ENCODE assay signal across 1 cellular context in genomic region chr4:139295317-139296299, GRCh38.
TF ChIP-seq lines count a peak whose summit lies in the region.

No MANE protein-coding gene starts in this region.

TF ChIP-seq in HepG2, 621 proteins besides CTCF, POLR2A, EP300 and RAD21 (continued from another document and continues in another):
- TF ChIP-seq PHF20 (CRISPR knock-in tag; IDR thresholded peaks at IDR 0.05) (peak; percentile 67), RBAK (CRISPR knock-in tag; IDR thresholded peaks at IDR 0.05) (no peak), RNF2 (conservative IDR thresholded peaks at IDR 0.05; ENCODE audit: low read depth) (no peak), ZNF557 (CRISPR knock-in tag; IDR thresholded peaks at IDR 0.05) (peak; percentile 91; the same call in 1 of the 2 replicates), MEIS2 (CRISPR knock-in tag; IDR thresholded peaks at IDR 0.05) (peak; percentile 35; the same call in 1 of the 2 replicates), CEBPG (CRISPR knock-in tag; IDR thresholded peaks at IDR 0.05) (peak; percentile 44), BORCS8-MEF2B (CRISPR knock-in tag; IDR thresholded peaks at IDR 0.05) (peak; percentile 85; the same call in 1 of the 2 replicates), ZNF772 (CRISPR knock-in tag; IDR thresholded peaks at IDR 0.05) (peak; percentile 39; the same call in 1 of the 2 replicates), GABPA (IDR thresholded peaks at IDR 0.05; ENCODE audit: low read depth, low read length) (peak; percentile 55), GABPA (CRISPR knock-in tag; IDR thresholded peaks at IDR 0.05; ENCODE audit: low read depth) (peak; percentile 85), CENPBD1 (CRISPR knock-in tag; IDR thresholded peaks at IDR 0.05; ENCODE audit: borderline replicate concordance, low read depth) (no peak), KDM6A (CRISPR knock-in tag; IDR thresholded peaks at IDR 0.05; ENCODE audit: low read depth) (no peak), ZFP36 (IDR thresholded peaks at IDR 0.05; ENCODE audit: borderline replicate concordance, low read depth, low read length, partially characterized antibody) (no peak), MTA3 (CRISPR knock-in tag; IDR thresholded peaks at IDR 0.05) (no peak), DDIT3 (CRISPR knock-in tag; IDR thresholded peaks at IDR 0.05) (no peak), NCOA5 (CRISPR knock-in tag; IDR thresholded peaks at IDR 0.05) (no peak), ZNF333 (CRISPR knock-in tag; IDR thresholded peaks at IDR 0.05; ENCODE audit: borderline replicate concordance) (peak; percentile 77; the same call in 1 of the 2 replicates), TP53 (CRISPR knock-in tag; conservative IDR thresholded peaks at IDR 0.05) (0 out of 2 replicates have a peak, but pooled peaks have one; percentile 68), XBP1 (CRISPR knock-in tag; IDR thresholded peaks at IDR 0.05) (no peak; the same call in 1 of the 2 replicates), ZNF660 (CRISPR knock-in tag; IDR thresholded peaks at IDR 0.05; ENCODE audit: borderline replicate concordance, low read depth) (no peak), ZNF639 (CRISPR knock-in tag; conservative IDR thresholded peaks at IDR 0.05) (no peak), SKI (IDR thresholded peaks at IDR 0.05; ENCODE audit: partially characterized antibody) (peak; percentile 58), ATF7-NPFF (CRISPR knock-in tag; IDR thresholded peaks at IDR 0.05; ENCODE audit: low read depth) (peak; percentile 76), ARHGAP35 (CRISPR knock-in tag; IDR thresholded peaks at IDR 0.05; ENCODE audit: borderline replicate concordance) (0 out of 2 replicates have a peak, but pooled peaks have one; percentile 42), HNF4A (CRISPR knock-in tag; IDR thresholded peaks at IDR 0.05) (peak; percentile 47), REPIN1 (CRISPR knock-in tag; IDR thresholded peaks at IDR 0.05; ENCODE audit: borderline replicate concordance, low read depth) (peak; percentile 91; the same call in 1 of the 2 replicates), HOXA7 (CRISPR knock-in tag; IDR thresholded peaks at IDR 0.05) (no peak), NBN (conservative IDR thresholded peaks at IDR 0.05) (no peak), ZNF616 (CRISPR knock-in tag; IDR thresholded peaks at IDR 0.05; ENCODE audit: low read depth) (peak; percentile 85), ATF7 (IDR thresholded peaks at IDR 0.05) (no peak), ATF7 (CRISPR knock-in tag; IDR thresholded peaks at IDR 0.05) (0 out of 2 replicates have a peak, but pooled peaks have one; percentile 51), ZKSCAN5 (CRISPR knock-in tag; IDR thresholded peaks at IDR 0.05) (no peak), CHD4 (IDR thresholded peaks at IDR 0.05; ENCODE audit: borderline replicate concordance, low read length) (no peak), ZBTB20 (CRISPR knock-in tag; IDR thresholded peaks at IDR 0.05; ENCODE audit: borderline replicate concordance, low read depth) (no peak), ZNF570 (CRISPR knock-in tag; IDR thresholded peaks at IDR 0.05; ENCODE audit: borderline replicate concordance) (peak; percentile 24; the same call in 1 of the 2 replicates), SNAPC2 (CRISPR knock-in tag; IDR thresholded peaks at IDR 0.05) (0 out of 2 replicates have a peak, but pooled peaks have one; percentile 47), ZNF282 (IDR thresholded peaks at IDR 0.05; ENCODE audit: partially characterized antibody) (no peak), ELF3 (CRISPR knock-in tag; IDR thresholded peaks at IDR 0.05) (peak; percentile 88), NR2F1 (CRISPR knock-in tag; IDR thresholded peaks at IDR 0.05) (peak in 1 of 2 experiments; percentile 37; a peak in 1 of 4 replicates), ZNF720 (CRISPR knock-in tag; IDR thresholded peaks at IDR 0.05) (no peak), NFRKB (IDR thresholded peaks at IDR 0.05) (no peak), CHCHD3 (CRISPR knock-in tag; IDR thresholded peaks at IDR 0.05) (no peak), MAFF (IDR thresholded peaks at IDR 0.05; ENCODE audit: low read depth, low read length) (no peak), HOXA5 (CRISPR knock-in tag; IDR thresholded peaks at IDR 0.05) (peak; percentile 92), LCORL (IDR thresholded peaks at IDR 0.05) (no peak), LCORL (CRISPR knock-in tag; IDR thresholded peaks at IDR 0.05) (no peak), ZNF83 (CRISPR knock-in tag; IDR thresholded peaks at IDR 0.05; ENCODE audit: borderline replicate concordance) (no peak), GATAD1 (CRISPR knock-in tag; IDR thresholded peaks at IDR 0.05) (peak; percentile 67; the same call in 1 of the 2 replicates), TARDBP (CRISPR knock-in tag; IDR thresholded peaks at IDR 0.05) (peak; percentile 67), ZNF883 (CRISPR knock-in tag; IDR thresholded peaks at IDR 0.05; ENCODE audit: not compliant biosample characterization) (peak; percentile 84), ARID3A (IDR thresholded peaks at IDR 0.05; ENCODE audit: low read depth, low read length) (0 out of 2 replicates have a peak, but pooled peaks have one; percentile 16)
- TF ChIP-seq, protein P1, sequence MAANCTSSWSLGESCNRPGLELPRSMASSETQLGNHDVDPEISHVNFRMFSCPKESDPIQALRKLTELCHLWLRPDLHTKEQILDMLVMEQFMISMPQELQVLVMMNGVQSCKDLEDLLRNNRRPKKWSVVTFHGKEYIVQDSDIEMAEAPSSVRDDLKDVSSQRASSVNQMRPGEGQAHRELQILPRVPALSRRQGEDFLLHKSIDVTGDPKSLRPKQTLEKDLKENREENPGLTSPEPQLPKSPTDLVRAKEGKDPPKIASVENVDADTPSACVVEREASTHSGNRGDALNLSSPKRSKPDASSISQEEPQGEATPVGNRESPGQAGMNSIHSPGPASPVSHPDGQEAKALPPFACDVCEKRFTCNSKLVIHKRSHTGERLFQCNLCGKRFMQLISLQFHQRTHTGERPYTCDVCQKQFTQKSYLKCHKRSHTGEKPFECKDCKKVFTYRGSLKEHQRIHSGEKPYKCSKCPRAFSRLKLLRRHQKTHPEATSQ (CRISPR knock-in tag; IDR thresholded peaks at IDR 0.05; ENCODE audit: borderline replicate concordance): peak; percentile 51; the same call in 1 of the 2 replicates
- TF ChIP-seq, protein P2, sequence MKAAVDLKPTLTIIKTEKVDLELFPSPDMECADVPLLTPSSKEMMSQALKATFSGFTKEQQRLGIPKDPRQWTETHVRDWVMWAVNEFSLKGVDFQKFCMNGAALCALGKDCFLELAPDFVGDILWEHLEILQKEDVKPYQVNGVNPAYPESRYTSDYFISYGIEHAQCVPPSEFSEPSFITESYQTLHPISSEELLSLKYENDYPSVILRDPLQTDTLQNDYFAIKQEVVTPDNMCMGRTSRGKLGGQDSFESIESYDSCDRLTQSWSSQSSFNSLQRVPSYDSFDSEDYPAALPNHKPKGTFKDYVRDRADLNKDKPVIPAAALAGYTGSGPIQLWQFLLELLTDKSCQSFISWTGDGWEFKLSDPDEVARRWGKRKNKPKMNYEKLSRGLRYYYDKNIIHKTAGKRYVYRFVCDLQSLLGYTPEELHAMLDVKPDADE (CRISPR knock-in tag; IDR thresholded peaks at IDR 0.05): no peak
- TF ChIP-seq, protein P3, sequence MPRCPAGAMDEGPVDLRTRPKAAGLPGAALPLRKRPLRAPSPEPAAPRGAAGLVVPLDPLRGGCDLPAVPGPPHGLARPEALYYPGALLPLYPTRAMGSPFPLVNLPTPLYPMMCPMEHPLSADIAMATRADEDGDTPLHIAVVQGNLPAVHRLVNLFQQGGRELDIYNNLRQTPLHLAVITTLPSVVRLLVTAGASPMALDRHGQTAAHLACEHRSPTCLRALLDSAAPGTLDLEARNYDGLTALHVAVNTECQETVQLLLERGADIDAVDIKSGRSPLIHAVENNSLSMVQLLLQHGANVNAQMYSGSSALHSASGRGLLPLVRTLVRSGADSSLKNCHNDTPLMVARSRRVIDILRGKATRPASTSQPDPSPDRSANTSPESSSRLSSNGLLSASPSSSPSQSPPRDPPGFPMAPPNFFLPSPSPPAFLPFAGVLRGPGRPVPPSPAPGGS (CRISPR knock-in tag; IDR thresholded peaks at IDR 0.05): peak; percentile 73; the same call in 1 of the 2 replicates
- TF ChIP-seq, protein P4, sequence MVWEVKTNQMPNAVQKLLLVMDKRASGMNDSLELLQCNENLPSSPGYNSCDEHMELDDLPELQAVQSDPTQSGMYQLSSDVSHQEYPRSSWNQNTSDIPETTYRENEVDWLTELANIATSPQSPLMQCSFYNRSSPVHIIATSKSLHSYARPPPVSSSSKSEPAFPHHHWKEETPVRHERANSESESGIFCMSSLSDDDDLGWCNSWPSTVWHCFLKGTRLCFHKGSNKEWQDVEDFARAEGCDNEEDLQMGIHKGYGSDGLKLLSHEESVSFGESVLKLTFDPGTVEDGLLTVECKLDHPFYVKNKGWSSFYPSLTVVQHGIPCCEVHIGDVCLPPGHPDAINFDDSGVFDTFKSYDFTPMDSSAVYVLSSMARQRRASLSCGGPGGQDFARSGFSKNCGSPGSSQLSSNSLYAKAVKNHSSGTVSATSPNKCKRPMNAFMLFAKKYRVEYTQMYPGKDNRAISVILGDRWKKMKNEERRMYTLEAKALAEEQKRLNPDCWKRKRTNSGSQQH (CRISPR knock-in tag; IDR thresholded peaks at IDR 0.05; ENCODE audit: low read depth): peak; percentile 86
- TF ChIP-seq, protein P5, sequence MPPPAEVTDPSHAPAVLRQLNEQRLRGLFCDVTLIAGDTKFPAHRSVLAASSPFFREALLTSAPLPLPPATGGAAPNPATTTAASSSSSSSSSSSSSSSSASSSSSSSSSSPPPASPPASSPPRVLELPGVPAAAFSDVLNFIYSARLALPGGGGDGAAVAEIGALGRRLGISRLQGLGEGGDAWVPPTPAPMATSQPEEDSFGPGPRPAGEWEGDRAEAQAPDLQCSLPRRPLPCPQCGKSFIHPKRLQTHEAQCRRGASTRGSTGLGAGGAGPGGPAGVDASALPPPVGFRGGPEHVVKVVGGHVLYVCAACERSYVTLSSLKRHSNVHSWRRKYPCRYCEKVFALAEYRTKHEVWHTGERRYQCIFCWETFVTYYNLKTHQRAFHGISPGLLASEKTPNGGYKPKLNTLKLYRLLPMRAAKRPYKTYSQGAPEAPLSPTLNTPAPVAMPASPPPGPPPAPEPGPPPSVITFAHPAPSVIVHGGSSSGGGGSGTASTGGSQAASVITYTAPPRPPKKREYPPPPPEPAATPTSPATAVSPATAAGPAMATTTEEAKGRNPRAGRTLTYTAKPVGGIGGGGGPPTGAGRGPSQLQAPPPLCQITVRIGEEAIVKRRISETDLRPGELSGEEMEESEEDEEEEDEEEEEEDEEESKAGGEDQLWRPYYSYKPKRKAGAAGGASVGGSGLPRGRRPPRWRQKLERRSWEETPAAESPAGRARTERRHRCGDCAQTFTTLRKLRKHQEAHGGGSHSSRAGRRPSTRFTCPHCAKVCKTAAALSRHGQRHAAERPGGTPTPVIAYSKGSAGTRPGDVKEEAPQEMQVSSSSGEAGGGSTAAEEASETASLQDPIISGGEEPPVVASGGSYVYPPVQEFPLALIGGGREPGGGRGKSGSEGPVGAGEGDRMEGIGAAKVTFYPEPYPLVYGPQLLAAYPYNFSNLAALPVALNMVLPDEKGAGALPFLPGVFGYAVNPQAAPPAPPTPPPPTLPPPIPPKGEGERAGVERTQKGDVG (CRISPR knock-in tag; IDR thresholded peaks at IDR 0.05; ENCODE audit: borderline replicate concordance): peak; percentile 64; the same call in 1 of the 2 replicates
- TF ChIP-seq, protein P6, sequence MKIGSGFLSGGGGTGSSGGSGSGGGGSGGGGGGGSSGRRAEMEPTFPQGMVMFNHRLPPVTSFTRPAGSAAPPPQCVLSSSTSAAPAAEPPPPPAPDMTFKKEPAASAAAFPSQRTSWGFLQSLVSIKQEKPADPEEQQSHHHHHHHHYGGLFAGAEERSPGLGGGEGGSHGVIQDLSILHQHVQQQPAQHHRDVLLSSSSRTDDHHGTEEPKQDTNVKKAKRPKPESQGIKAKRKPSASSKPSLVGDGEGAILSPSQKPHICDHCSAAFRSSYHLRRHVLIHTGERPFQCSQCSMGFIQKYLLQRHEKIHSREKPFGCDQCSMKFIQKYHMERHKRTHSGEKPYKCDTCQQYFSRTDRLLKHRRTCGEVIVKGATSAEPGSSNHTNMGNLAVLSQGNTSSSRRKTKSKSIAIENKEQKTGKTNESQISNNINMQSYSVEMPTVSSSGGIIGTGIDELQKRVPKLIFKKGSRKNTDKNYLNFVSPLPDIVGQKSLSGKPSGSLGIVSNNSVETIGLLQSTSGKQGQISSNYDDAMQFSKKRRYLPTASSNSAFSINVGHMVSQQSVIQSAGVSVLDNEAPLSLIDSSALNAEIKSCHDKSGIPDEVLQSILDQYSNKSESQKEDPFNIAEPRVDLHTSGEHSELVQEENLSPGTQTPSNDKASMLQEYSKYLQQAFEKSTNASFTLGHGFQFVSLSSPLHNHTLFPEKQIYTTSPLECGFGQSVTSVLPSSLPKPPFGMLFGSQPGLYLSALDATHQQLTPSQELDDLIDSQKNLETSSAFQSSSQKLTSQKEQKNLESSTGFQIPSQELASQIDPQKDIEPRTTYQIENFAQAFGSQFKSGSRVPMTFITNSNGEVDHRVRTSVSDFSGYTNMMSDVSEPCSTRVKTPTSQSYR (CRISPR knock-in tag; IDR thresholded peaks at IDR 0.05; ENCODE audit: borderline replicate concordance): no peak
